ENCODE assay signal across 1 cellular context in the genomic region with DNA sequence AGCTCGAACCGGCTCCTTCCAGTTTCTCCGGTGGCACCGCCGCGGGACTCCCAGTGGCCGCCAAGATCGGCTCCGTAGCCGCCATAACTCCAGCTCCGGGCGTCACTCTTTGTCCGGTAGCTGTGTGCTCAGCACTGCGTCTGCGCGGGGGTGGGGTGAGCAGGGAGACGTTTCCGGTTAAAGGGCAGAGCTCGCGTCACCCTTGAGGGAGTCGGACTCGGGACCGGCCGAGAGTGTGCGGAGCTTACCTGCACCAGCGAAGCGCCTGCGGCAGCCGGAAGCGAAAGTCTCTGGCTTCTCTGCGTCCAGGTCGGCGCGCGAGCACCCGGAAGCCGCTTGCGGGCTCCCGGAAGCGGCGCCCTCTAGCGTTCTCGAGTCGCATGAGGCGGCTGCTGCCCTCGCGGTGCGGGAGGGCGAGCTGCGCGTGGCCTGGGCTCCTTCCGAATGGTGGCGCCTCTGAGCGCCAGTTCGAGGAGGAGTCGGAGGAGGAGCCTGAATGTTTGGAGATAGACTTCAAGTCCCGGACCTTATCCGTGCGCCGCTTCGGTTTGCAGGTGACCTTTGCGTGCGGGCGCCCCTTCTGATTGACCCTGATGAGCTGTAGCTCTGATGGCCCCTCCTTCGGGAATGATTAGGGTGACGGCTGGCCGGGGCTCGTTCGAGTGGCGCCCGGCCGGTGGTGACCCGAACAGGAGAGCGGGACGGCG.
TF ChIP-seq lines count a peak whose summit lies in the region.

A gene (minus strand): TSS at position 303 of the 707 bp plus-strand sequence. CDS start 218 bp downstream, at position 85.

TF ChIP-seq in K562, 482 proteins besides CTCF, POLR2A, EP300 and RAD21 (continued from another document and continues in another):
- TF ChIP-seq, protein P1, sequence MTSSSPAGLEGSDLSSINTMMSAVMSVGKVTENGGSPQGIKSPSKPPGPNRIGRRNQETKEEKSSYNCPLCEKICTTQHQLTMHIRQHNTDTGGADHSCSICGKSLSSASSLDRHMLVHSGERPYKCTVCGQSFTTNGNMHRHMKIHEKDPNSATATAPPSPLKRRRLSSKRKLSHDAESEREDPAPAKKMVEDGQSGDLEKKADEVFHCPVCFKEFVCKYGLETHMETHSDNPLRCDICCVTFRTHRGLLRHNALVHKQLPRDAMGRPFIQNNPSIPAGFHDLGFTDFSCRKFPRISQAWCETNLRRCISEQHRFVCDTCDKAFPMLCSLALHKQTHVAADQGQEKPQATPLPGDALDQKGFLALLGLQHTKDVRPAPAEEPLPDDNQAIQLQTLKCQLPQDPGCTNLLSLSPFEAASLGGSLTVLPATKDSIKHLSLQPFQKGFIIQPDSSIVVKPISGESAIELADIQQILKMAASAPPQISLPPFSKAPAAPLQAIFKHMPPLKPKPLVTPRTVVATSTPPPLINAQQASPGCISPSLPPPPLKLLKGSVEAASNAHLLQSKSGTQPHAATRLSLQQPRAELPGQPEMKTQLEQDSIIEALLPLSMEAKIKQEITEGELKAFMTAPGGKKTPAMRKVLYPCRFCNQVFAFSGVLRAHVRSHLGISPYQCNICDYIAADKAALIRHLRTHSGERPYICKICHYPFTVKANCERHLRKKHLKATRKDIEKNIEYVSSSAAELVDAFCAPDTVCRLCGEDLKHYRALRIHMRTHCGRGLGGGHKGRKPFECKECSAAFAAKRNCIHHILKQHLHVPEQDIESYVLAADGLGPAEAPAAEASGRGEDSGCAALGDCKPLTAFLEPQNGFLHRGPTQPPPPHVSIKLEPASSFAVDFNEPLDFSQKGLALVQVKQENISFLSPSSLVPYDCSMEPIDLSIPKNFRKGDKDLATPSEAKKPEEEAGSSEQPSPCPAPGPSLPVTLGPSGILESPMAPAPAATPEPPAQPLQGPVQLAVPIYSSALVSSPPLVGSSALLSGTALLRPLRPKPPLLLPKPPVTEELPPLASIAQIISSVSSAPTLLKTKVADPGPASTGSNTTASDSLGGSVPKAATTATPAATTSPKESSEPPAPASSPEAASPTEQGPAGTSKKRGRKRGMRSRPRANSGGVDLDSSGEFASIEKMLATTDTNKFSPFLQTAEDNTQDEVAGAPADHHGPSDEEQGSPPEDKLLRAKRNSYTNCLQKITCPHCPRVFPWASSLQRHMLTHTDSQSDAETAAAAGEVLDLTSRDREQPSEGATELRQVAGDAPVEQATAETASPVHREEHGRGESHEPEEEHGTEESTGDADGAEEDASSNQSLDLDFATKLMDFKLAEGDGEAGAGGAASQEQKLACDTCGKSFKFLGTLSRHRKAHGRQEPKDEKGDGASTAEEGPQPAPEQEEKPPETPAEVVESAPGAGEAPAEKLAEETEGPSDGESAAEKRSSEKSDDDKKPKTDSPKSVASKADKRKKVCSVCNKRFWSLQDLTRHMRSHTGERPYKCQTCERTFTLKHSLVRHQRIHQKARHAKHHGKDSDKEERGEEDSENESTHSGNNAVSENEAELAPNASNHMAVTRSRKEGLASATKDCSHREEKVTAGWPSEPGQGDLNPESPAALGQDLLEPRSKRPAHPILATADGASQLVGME (CRISPR knock-in tag; IDR thresholded peaks at IDR 0.05), result peak; percentile 38; the same call in 1 of the 2 replicates
- TF ChIP-seq STAG1 (CRISPR knock-in tag; IDR thresholded peaks at IDR 0.05; ENCODE audit: borderline replicate concordance) (no peak), SUPT5H (IDR thresholded peaks at IDR 0.05) (peak; percentile 88), GTF2A2 (tag; IDR thresholded peaks at IDR 0.05) (no peak), TARDBP (IDR thresholded peaks at IDR 0.05) (peak; percentile 84; the same call in 1 of the 2 replicates), ZFX (CRISPR knock-in tag; IDR thresholded peaks at IDR 0.05) (peak; percentile 88), ZNF124 (CRISPR knock-in tag; IDR thresholded peaks at IDR 0.05) (no peak; the same call in 1 of the 2 replicates), KLF1 (tag; IDR thresholded peaks at IDR 0.05) (peak; percentile 12; the same call in 1 of the 2 replicates), CBX3 (IDR thresholded peaks at IDR 0.05; ENCODE audit: borderline replicate concordance in 1 of 2, low read length in 2 of 2) (peak in 1 of 2 experiments; percentile 90; a peak in 1 of 3 replicates), MXI1 (IDR thresholded peaks at IDR 0.05; ENCODE audit: low read depth, low read length) (no peak), JUNB (CRISPR knock-in tag; conservative IDR thresholded peaks at IDR 0.05) (no peak), CEBPG (CRISPR knock-in tag; IDR thresholded peaks at IDR 0.05) (no peak), CEBPG (tag; conservative IDR thresholded peaks at IDR 0.05 in 1 of 2, IDR thresholded peaks at IDR 0.05 in 1 of 2) (no peak), GATA2 (CRISPR knock-in tag; IDR thresholded peaks at IDR 0.05) (no peak), MEF2A (IDR thresholded peaks at IDR 0.05; ENCODE audit: control insufficient read depth, low read depth, low read length) (no peak; the same call in 1 of the 2 replicates), MTA2 (IDR thresholded peaks at IDR 0.05; ENCODE audit: low read depth) (0 out of 2 replicates have a peak, but pooled peaks have one; percentile 15), DPF2 (IDR thresholded peaks at IDR 0.05) (0 out of 2 replicates have a peak, but pooled peaks have one; percentile 42), ETV1 (tag; conservative IDR thresholded peaks at IDR 0.05; ENCODE audit: low read depth) (peak; percentile 91), NFIC (IDR thresholded peaks at IDR 0.05) (peak; percentile 49; the same call in 1 of the 2 replicates), SOX6 (IDR thresholded peaks at IDR 0.05) (peak; percentile 87), IFI16 (CRISPR knock-in tag; IDR thresholded peaks at IDR 0.05) (no peak), CHD4 (IDR thresholded peaks at IDR 0.05; ENCODE audit: insufficient read depth, insufficient replicate concordance, low read depth, low read length, poor library complexity, severe bottlenecking) (no peak), ZNF445 (CRISPR knock-in tag; IDR thresholded peaks at IDR 0.05; ENCODE audit: low read depth) (no peak), ZNF41 (CRISPR knock-in tag; conservative IDR thresholded peaks at IDR 0.05) (0 out of 2 replicates have a peak, but pooled peaks have one; percentile 38), ZNF175 (CRISPR knock-in tag; IDR thresholded peaks at IDR 0.05; ENCODE audit: low read depth) (no peak), ZNF274 (IDR thresholded peaks at IDR 0.05; ENCODE audit: borderline replicate concordance, low read depth, low read length) (no peak; the same call in 1 of the 2 replicates), ZNF707 (CRISPR knock-in tag; conservative IDR thresholded peaks at IDR 0.05) (no peak), BRD9 (IDR thresholded peaks at IDR 0.05; ENCODE audit: low read depth, partially characterized antibody) (no peak), ZNF239 (CRISPR knock-in tag; IDR thresholded peaks at IDR 0.05) (peak; percentile 91)
- TF ChIP-seq, protein P2, sequence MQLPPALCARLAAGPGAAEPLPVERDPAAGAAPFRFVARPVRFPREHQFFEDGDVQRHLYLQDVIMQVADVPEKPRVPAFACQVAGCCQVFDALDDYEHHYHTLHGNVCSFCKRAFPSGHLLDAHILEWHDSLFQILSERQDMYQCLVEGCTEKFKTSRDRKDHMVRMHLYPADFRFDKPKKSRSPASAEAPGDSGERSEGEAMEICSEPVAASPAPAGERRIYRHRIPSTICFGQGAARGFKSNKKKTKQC (CRISPR knock-in tag; IDR thresholded peaks at IDR 0.05), result no peak; the same call in 1 of the 2 replicates
- TF ChIP-seq, protein P3, sequence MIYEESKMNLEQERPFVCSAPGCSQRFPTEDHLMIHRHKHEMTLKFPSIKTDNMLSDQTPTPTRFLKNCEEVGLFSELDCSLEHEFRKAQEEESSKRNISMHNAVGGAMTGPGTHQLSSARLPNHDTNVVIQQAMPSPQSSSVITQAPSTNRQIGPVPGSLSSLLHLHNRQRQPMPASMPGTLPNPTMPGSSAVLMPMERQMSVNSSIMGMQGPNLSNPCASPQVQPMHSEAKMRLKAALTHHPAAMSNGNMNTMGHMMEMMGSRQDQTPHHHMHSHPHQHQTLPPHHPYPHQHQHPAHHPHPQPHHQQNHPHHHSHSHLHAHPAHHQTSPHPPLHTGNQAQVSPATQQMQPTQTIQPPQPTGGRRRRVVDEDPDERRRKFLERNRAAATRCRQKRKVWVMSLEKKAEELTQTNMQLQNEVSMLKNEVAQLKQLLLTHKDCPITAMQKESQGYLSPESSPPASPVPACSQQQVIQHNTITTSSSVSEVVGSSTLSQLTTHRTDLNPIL (CRISPR knock-in tag; IDR thresholded peaks at IDR 0.05), result no peak
- TF ChIP-seq, protein P4, sequence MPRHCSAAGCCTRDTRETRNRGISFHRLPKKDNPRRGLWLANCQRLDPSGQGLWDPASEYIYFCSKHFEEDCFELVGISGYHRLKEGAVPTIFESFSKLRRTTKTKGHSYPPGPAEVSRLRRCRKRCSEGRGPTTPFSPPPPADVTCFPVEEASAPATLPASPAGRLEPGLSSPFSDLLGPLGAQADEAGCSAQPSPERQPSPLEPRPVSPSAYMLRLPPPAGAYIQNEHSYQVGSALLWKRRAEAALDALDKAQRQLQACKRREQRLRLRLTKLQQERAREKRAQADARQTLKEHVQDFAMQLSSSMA (CRISPR knock-in tag; IDR thresholded peaks at IDR 0.05), result no peak
- TF ChIP-seq, protein P5, sequence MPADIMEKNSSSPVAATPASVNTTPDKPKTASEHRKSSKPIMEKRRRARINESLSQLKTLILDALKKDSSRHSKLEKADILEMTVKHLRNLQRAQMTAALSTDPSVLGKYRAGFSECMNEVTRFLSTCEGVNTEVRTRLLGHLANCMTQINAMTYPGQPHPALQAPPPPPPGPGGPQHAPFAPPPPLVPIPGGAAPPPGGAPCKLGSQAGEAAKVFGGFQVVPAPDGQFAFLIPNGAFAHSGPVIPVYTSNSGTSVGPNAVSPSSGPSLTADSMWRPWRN (IDR thresholded peaks at IDR 0.05; ENCODE audit: low read depth), result 0 out of 2 replicates have a peak, but pooled peaks have one; percentile 11
- TF ChIP-seq, protein P6, sequence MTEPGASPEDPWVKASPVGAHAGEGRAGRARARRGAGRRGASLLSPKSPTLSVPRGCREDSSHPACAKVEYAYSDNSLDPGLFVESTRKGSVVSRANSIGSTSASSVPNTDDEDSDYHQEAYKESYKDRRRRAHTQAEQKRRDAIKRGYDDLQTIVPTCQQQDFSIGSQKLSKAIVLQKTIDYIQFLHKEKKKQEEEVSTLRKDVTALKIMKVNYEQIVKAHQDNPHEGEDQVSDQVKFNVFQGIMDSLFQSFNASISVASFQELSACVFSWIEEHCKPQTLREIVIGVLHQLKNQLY (CRISPR knock-in tag; conservative IDR thresholded peaks at IDR 0.05), result 0 out of 4 replicates have a peak, but pooled peaks of 1 of the 2 experiments have one; percentile 35
- TF ChIP-seq, protein P7, sequence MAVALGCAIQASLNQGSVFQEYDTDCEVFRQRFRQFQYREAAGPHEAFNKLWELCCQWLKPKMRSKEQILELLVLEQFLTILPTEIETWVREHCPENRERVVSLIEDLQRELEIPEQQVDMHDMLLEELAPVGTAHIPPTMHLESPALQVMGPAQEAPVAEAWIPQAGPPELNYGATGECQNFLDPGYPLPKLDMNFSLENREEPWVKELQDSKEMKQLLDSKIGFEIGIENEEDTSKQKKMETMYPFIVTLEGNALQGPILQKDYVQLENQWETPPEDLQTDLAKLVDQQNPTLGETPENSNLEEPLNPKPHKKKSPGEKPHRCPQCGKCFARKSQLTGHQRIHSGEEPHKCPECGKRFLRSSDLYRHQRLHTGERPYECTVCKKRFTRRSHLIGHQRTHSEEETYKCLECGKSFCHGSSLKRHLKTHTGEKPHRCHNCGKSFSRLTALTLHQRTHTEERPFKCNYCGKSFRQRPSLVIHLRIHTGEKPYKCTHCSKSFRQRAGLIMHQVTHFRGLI (CRISPR knock-in tag; IDR thresholded peaks at IDR 0.05), result no peak
- TF ChIP-seq, protein P8, sequence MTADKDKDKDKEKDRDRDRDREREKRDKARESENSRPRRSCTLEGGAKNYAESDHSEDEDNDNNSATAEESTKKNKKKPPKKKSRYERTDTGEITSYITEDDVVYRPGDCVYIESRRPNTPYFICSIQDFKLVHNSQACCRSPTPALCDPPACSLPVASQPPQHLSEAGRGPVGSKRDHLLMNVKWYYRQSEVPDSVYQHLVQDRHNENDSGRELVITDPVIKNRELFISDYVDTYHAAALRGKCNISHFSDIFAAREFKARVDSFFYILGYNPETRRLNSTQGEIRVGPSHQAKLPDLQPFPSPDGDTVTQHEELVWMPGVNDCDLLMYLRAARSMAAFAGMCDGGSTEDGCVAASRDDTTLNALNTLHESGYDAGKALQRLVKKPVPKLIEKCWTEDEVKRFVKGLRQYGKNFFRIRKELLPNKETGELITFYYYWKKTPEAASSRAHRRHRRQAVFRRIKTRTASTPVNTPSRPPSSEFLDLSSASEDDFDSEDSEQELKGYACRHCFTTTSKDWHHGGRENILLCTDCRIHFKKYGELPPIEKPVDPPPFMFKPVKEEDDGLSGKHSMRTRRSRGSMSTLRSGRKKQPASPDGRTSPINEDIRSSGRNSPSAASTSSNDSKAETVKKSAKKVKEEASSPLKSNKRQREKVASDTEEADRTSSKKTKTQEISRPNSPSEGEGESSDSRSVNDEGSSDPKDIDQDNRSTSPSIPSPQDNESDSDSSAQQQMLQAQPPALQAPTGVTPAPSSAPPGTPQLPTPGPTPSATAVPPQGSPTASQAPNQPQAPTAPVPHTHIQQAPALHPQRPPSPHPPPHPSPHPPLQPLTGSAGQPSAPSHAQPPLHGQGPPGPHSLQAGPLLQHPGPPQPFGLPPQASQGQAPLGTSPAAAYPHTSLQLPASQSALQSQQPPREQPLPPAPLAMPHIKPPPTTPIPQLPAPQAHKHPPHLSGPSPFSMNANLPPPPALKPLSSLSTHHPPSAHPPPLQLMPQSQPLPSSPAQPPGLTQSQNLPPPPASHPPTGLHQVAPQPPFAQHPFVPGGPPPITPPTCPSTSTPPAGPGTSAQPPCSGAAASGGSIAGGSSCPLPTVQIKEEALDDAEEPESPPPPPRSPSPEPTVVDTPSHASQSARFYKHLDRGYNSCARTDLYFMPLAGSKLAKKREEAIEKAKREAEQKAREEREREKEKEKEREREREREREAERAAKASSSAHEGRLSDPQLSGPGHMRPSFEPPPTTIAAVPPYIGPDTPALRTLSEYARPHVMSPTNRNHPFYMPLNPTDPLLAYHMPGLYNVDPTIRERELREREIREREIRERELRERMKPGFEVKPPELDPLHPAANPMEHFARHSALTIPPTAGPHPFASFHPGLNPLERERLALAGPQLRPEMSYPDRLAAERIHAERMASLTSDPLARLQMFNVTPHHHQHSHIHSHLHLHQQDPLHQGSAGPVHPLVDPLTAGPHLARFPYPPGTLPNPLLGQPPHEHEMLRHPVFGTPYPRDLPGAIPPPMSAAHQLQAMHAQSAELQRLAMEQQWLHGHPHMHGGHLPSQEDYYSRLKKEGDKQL (CRISPR knock-in tag; IDR thresholded peaks at IDR 0.05; ENCODE audit: borderline replicate concordance), result no peak
- TF ChIP-seq, protein P9, sequence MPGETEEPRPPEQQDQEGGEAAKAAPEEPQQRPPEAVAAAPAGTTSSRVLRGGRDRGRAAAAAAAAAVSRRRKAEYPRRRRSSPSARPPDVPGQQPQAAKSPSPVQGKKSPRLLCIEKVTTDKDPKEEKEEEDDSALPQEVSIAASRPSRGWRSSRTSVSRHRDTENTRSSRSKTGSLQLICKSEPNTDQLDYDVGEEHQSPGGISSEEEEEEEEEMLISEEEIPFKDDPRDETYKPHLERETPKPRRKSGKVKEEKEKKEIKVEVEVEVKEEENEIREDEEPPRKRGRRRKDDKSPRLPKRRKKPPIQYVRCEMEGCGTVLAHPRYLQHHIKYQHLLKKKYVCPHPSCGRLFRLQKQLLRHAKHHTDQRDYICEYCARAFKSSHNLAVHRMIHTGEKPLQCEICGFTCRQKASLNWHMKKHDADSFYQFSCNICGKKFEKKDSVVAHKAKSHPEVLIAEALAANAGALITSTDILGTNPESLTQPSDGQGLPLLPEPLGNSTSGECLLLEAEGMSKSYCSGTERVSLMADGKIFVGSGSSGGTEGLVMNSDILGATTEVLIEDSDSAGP (CRISPR knock-in tag; IDR thresholded peaks at IDR 0.05), result no peak
